In genomic region chr13:94544922-94545321, GRCh38 we compare ENCODE assay signal across 1 cellular context.
TF ChIP-seq lines count a peak whose summit lies in the region.

No MANE protein-coding gene starts in this region.

TF ChIP-seq in SK-N-SH treated with all-trans-retinoic acid at 6 μM for 48 hours, 23 proteins besides CTCF, POLR2A, EP300 and RAD21 (continued from another document):
- TF ChIP-seq CSRNP3 (CRISPR knock-in tag; IDR thresholded peaks at IDR 0.05) (no peak), GLIS3 (CRISPR knock-in tag; IDR thresholded peaks at IDR 0.05) (no peak), CSDC2 (CRISPR knock-in tag; IDR thresholded peaks at IDR 0.05) (no peak), TSHZ2 (CRISPR knock-in tag; IDR thresholded peaks at IDR 0.05) (no peak), POU6F1 (CRISPR knock-in tag; IDR thresholded peaks at IDR 0.05; ENCODE audit: borderline replicate concordance, low read depth) (no peak)
